Comparison of ENCODE assay signal across 1 cellular context in the genomic region with DNA sequence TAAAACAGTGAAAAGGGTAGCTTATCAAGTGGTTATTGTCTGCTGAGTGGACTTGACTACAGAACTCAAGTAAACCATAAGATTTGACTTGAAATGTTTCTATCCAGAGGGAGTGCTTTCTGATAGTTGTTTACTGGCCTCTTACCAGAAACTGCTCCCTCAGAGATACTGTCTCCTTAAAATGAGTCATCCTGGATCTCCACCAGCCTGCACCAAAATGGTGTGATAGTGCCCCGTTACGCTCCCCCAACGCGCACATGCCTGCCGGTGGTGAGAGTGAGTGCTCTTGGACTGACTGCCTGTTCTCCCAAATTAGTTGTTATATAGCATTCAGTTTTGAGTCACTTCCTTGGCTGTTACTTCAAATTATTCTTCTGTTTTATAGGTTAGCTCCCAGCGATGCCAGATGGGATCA.
TF ChIP-seq lines count a peak whose summit lies in the region.

No MANE protein-coding gene starts in this region.

TF ChIP-seq in HEK293, 187 proteins besides CTCF, POLR2A, EP300 and RAD21 (continued from another document and continues in another):
- TF ChIP-seq ELK4 (IDR thresholded peaks at IDR 0.05; ENCODE audit: borderline replicate concordance, low read depth, low read length) (no peak), REST (tag by site-specific recombination; IDR thresholded peaks at IDR 0.05) (no peak), ZNF148 (tag by site-specific recombination; IDR thresholded peaks at IDR 0.05; ENCODE audit: borderline replicate concordance) (no peak), ZNF48 (tag by site-specific recombination; IDR thresholded peaks at IDR 0.05) (no peak), ZNF785 (tag by site-specific recombination; IDR thresholded peaks at IDR 0.05) (no peak), GLIS2 (tag by site-specific recombination; IDR thresholded peaks at IDR 0.05) (no peak), HOXA7 (CRISPR knock-in tag; IDR thresholded peaks at IDR 0.05; ENCODE audit: borderline replicate concordance) (no peak), ZFP69B (tag by site-specific recombination; IDR thresholded peaks at IDR 0.05) (0 out of 2 replicates have a peak, but pooled peaks have one; percentile 38), ZNF10 (tag by site-specific recombination; IDR thresholded peaks at IDR 0.05) (no peak), OVOL3 (tag by site-specific recombination; IDR thresholded peaks at IDR 0.05) (no peak), GLIS1 (tag by site-specific recombination; IDR thresholded peaks at IDR 0.05) (peak; percentile 43; the same call in 1 of the 2 replicates), ZNF626 (tag by site-specific recombination; IDR thresholded peaks at IDR 0.05) (no peak), ZNF529 (tag by site-specific recombination; IDR thresholded peaks at IDR 0.05; ENCODE audit: insufficient replicate concordance) (no peak), ZNF23 (tag by site-specific recombination; IDR thresholded peaks at IDR 0.05; ENCODE audit: borderline replicate concordance) (no peak), ZFP37 (tag by site-specific recombination; IDR thresholded peaks at IDR 0.05) (0 out of 2 replicates have a peak, but pooled peaks have one; percentile 24), ZNF660 (tag by site-specific recombination; IDR thresholded peaks at IDR 0.05) (no peak), TRIM28 (IDR thresholded peaks at IDR 0.05; ENCODE audit: borderline replicate concordance, low read length) (no peak), ZNF473 (tag by site-specific recombination; IDR thresholded peaks at IDR 0.05) (no peak), ZNF157 (tag by site-specific recombination; IDR thresholded peaks at IDR 0.05) (no peak), ZNF214 (tag by site-specific recombination; IDR thresholded peaks at IDR 0.05; ENCODE audit: borderline replicate concordance) (no peak), ZNF571 (tag by site-specific recombination; IDR thresholded peaks at IDR 0.05) (no peak), ZNF133 (tag by site-specific recombination; IDR thresholded peaks at IDR 0.05) (no peak), ZNF514 (tag by site-specific recombination; IDR thresholded peaks at IDR 0.05) (no peak), ZNF521 (tag by site-specific recombination; IDR thresholded peaks at IDR 0.05) (no peak), ZNF561 (tag by site-specific recombination; IDR thresholded peaks at IDR 0.05; ENCODE audit: borderline replicate concordance) (no peak; the same call in 1 of the 2 replicates), ZNF530 (tag by site-specific recombination; IDR thresholded peaks at IDR 0.05; ENCODE audit: low read depth) (no peak), ZNF292 (tag by site-specific recombination; IDR thresholded peaks at IDR 0.05; ENCODE audit: borderline replicate concordance, low read depth) (no peak), ZNF501 (tag by site-specific recombination; IDR thresholded peaks at IDR 0.05) (no peak; the same call in 1 of the 2 replicates), ZBTB20 (tag by site-specific recombination; IDR thresholded peaks at IDR 0.05) (0 out of 2 replicates have a peak, but pooled peaks have one; percentile 26), ZNF777 (tag by site-specific recombination; IDR thresholded peaks at IDR 0.05; ENCODE audit: borderline replicate concordance) (no peak), ZNF18 (tag by site-specific recombination; IDR thresholded peaks at IDR 0.05) (peak; percentile 65), ZSCAN30 (tag by site-specific recombination; IDR thresholded peaks at IDR 0.05) (0 out of 2 replicates have a peak, but pooled peaks have one; percentile 39), MZF1 (tag by site-specific recombination; IDR thresholded peaks at IDR 0.05; ENCODE audit: borderline replicate concordance) (peak; percentile 49; the same call in 1 of the 2 replicates), ZNF114 (tag by site-specific recombination; IDR thresholded peaks at IDR 0.05) (no peak), ZNF549 (tag by site-specific recombination; IDR thresholded peaks at IDR 0.05) (no peak), SCRT2 (tag by site-specific recombination; IDR thresholded peaks at IDR 0.05) (no peak), KLF9 (tag by site-specific recombination; IDR thresholded peaks at IDR 0.05; ENCODE audit: low read depth) (no peak), ZNF202 (tag by site-specific recombination; IDR thresholded peaks at IDR 0.05; ENCODE audit: borderline replicate concordance) (no peak)
- TF ChIP-seq, protein P1, sequence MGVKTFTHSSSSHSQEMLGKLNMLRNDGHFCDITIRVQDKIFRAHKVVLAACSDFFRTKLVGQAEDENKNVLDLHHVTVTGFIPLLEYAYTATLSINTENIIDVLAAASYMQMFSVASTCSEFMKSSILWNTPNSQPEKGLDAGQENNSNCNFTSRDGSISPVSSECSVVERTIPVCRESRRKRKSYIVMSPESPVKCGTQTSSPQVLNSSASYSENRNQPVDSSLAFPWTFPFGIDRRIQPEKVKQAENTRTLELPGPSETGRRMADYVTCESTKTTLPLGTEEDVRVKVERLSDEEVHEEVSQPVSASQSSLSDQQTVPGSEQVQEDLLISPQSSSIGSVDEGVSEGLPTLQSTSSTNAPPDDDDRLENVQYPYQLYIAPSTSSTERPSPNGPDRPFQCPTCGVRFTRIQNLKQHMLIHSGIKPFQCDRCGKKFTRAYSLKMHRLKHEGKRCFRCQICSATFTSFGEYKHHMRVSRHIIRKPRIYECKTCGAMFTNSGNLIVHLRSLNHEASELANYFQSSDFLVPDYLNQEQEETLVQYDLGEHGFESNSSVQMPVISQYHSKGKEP (tag by site-specific recombination; IDR thresholded peaks at IDR 0.05) = no peak; the same call in 1 of the 2 replicates
- TF ChIP-seq, protein P2, sequence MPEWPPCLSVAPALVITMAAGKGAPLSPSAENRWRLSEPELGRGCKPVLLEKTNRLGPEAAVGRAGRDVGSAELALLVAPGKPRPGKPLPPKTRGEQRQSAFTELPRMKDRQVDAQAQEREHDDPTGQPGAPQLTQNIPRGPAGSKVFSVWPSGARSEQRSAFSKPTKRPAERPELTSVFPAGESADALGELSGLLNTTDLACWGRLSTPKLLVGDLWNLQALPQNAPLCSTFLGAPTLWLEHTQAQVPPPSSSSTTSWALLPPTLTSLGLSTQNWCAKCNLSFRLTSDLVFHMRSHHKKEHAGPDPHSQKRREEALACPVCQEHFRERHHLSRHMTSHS (tag by site-specific recombination; IDR thresholded peaks at IDR 0.05) = no peak
- TF ChIP-seq, protein P3, sequence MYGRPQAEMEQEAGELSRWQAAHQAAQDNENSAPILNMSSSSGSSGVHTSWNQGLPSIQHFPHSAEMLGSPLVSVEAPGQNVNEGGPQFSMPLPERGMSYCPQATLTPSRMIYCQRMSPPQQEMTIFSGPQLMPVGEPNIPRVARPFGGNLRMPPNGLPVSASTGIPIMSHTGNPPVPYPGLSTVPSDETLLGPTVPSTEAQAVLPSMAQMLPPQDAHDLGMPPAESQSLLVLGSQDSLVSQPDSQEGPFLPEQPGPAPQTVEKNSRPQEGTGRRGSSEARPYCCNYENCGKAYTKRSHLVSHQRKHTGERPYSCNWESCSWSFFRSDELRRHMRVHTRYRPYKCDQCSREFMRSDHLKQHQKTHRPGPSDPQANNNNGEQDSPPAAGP (tag by site-specific recombination; IDR thresholded peaks at IDR 0.05) = peak; percentile 34
- TF ChIP-seq, protein P4, sequence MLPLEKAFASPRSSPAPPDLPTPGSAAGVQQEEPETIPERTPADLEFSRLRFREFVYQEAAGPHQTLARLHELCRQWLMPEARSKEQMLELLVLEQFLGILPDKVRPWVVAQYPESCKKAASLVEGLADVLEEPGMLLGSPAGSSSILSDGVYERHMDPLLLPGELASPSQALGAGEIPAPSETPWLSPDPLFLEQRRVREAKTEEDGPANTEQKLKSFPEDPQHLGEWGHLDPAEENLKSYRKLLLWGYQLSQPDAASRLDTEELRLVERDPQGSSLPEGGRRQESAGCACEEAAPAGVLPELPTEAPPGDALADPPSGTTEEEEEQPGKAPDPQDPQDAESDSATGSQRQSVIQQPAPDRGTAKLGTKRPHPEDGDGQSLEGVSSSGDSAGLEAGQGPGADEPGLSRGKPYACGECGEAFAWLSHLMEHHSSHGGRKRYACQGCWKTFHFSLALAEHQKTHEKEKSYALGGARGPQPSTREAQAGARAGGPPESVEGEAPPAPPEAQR (tag by site-specific recombination; IDR thresholded peaks at IDR 0.05) = no peak
- TF ChIP-seq, protein P5, sequence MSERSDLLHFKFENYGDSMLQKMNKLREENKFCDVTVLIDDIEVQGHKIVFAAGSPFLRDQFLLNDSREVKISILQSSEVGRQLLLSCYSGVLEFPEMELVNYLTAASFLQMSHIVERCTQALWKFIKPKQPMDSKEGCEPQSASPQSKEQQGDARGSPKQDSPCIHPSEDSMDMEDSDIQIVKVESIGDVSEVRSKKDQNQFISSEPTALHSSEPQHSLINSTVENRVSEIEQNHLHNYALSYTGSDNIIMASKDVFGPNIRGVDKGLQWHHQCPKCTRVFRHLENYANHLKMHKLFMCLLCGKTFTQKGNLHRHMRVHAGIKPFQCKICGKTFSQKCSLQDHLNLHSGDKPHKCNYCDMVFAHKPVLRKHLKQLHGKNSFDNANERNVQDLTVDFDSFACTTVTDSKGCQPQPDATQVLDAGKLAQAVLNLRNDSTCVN (tag by site-specific recombination; optimal IDR thresholded peaks at IDR 0.05) = no peak
